ENCODE assay signal across 30 cellular contexts in the genomic region with DNA sequence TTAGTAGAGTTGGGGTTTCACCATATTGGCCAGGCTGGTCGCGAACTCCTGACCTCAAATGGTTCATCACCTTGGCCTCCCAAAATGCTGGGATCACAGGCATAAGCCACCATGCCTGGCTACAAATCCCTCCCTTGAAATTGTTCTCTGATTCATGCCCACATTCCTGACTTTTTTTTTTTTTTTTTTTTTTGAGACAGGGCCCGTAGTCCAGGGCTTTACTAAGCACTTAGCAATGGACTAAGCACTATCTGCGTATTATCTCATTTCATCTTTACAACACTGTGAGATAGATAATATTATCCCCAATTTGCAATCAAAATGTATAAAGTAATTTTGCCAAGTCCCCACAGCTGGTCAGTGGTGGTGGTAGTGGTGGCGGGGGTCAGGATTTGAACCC. TPM values are rescaled to one million over a fixed set of nuclear protein-coding genes. Genes with fewer than 3 reads are reported as not detected.
"Had no signal": no experiment of that assay in that cellular context is flagged by ENCODE, and none has a peak within 500 bp of the region (broad histone marks: within the 10 kb centered on the region; RNA-seq: fewer than 3 reads in every experiment).

No MANE protein-coding gene starts in this region.

- H3K36me3 ChIP-seq: adrenal gland, breast epithelium, SJCRH30 had no signal

- H3K4me1 Mint-ChIP-seq: activated CD4-positive, alpha-beta T cell treated with anti-CD3 and anti-CD28 coated beads for 36 hours; activated CD4-positive, alpha-beta T cell treated with anti-CD3 and anti-CD28 coated beads, Interleukin-2, amount 10 ng/mL, durations not matched to agents 7 days and 5 days; activated naive CD4-positive, alpha-beta T cell treated with anti-CD3 and anti-CD28 coated beads, Interleukin-2, amount 50 U/mL, for 24 hours had no signal

- H3K27ac ChIP-seq: adrenal gland, body of pancreas, breast epithelium, KMS-11, SJCRH30, SK-N-MC had no signal

- ATAC-seq: activated CD4-positive, alpha-beta T cell treated with anti-CD3 and anti-CD28 coated beads for 36 hours; activated CD8-positive, alpha-beta T cell treated with anti-CD3 and anti-CD28 coated beads, Interleukin-2, amount 10 ng/mL, durations not matched to agents 7 days and 5 days; body of pancreas; Panc1 had no signal

- H3K9ac ChIP-seq: KMS-11 had no signal

- H3K9me3 ChIP-seq: adrenal gland, breast epithelium, SJCRH30 had no signal

- H3K4me1 ChIP-seq: adrenal gland, body of pancreas, breast epithelium, SJCRH30 had no signal

- H3K4me3 ChIP-seq: adrenal gland, body of pancreas, breast epithelium, SJCRH30, SK-N-MC had no signal

- H3K4me3 Mint-ChIP-seq: activated CD4-positive, alpha-beta T cell treated with anti-CD3 and anti-CD28 coated beads for 36 hours; activated CD4-positive, alpha-beta T cell treated with anti-CD3 and anti-CD28 coated beads, Interleukin-2, amount 10 ng/mL, durations not matched to agents 7 days and 5 days; activated CD8-positive, alpha-beta T cell treated with anti-CD3 and anti-CD28 coated beads, Interleukin-2, amount 10 ng/mL, durations not matched to agents 7 days and 5 days; activated naive CD4-positive, alpha-beta T cell treated with anti-CD3 and anti-CD28 coated beads, Interleukin-2, amount 50 U/mL, for 24 hours; activated T-cell treated with anti-CD3 and anti-CD28 coated beads, Interleukin-2, amount 50 U/mL, for 24 hours; T-helper 1 cell treated with Interleukin-12 subunit alpha and Interleukin-12 subunit beta and Interleukin-4 antibody, amounts not matched to agents 30 μg/mL and 1 μg/mL, for 36 hours; T-helper 2 cell treated with Interferon-gamma antibody and Interleukin-4, amounts not matched to agents 5 μg/mL and 100 μg/mL, for 36 hours had no signal

- DNase-seq: activated CD4-positive, alpha-beta T cell treated with anti-CD3 and anti-CD28 coated beads for 36 hours; activated CD4-positive, alpha-beta T cell treated with anti-CD3 and anti-CD28 coated beads, Interleukin-2, amount 10 ng/mL, durations not matched to agents 7 days and 5 days; activated CD4-positive, alpha-beta T cell treated with anti-CD3 and anti-CD28 coated beads, Interleukin-2, amount 50 U/mL, for 48 hours; activated CD8-positive, alpha-beta T cell treated with anti-CD3 and anti-CD28 coated beads, Interleukin-2, amount 10 ng/mL, durations not matched to agents 7 days and 5 days; activated gamma-delta T cell; activated naive CD4-positive, alpha-beta T cell treated with Interleukin-2 at 50 U/mL for 16 hours; activated T-cell treated with anti-CD3 and anti-CD28 coated beads, Interleukin-2, amount 50 U/mL, for 24 hours; adrenal gland; body of pancreas; NCI-H1105 treated with DMSO at 0.1 percent for 48 hours; NCI-H1436; NCI-H1694; NCI-H1930; NCI-H345; NCI-H524 treated with DMSO at 0.1 percent for 48 hours; SHP77; SJCRH30 had no signal

- H3K27me3 ChIP-seq: adrenal gland, body of pancreas, breast epithelium had no signal

- H3K27ac Mint-ChIP-seq: activated CD4-positive, alpha-beta T cell treated with anti-CD3 and anti-CD28 coated beads for 36 hours; activated CD4-positive, alpha-beta T cell treated with anti-CD3 and anti-CD28 coated beads, Interleukin-2, amount 10 ng/mL, durations not matched to agents 7 days and 5 days; activated CD8-positive, alpha-beta T cell treated with anti-CD3 and anti-CD28 coated beads, Interleukin-2, amount 10 ng/mL, durations not matched to agents 7 days and 5 days; activated naive CD4-positive, alpha-beta T cell treated with anti-CD3 and anti-CD28 coated beads, Interleukin-2, amount 50 U/mL, for 24 hours; activated T-cell treated with anti-CD3 and anti-CD28 coated beads, Interleukin-2, amount 50 U/mL, for 24 hours; activated T-helper 2 cell treated with anti-CD3 and anti-CD28 coated beads, Interferon-gamma antibody, Interleukin-2, Interleukin-4, amounts not matched to agents 10 μg/mL and 5 μg/mL and 100 μg/mL, durations not matched to agents 14 hours and 24 hours and 36 hours; T-helper 1 cell treated with Interleukin-12 subunit alpha and Interleukin-12 subunit beta and Interleukin-4 antibody, amounts not matched to agents 30 μg/mL and 1 μg/mL, for 36 hours; T-helper 2 cell treated with Interferon-gamma antibody and Interleukin-4, amounts not matched to agents 5 μg/mL and 100 μg/mL, for 36 hours had no signal

- H3K4me2 ChIP-seq: KMS-11 had no signal

RNA-seq across cellular contexts. Expression of a gene that starts 58.9 kb away (rescaled TPM):
- total RNA-seq: activated CD4-positive, alpha-beta T cell treated with anti-CD3 and anti-CD28 coated beads for 36 hours; activated CD8-positive, alpha-beta T cell treated with anti-CD3 and anti-CD28 coated beads, Interleukin-2, amount 10 ng/mL, durations not matched to agents 7 days and 5 days; activated T-helper 2 cell treated with anti-CD3 and anti-CD28 coated beads, Interferon-gamma antibody, Interleukin-2, Interleukin-4, amounts not matched to agents 10 μg/mL and 5 μg/mL and 100 μg/mL, durations not matched to agents 14 hours and 24 hours and 36 hours; astrocyte; body of pancreas; cardiac septum; M059J; NCI-H460; RPMI7951; SJCRH30 had no signal
